In genomic region chr15:31434418-31435255, GRCh38 we compare ENCODE assay signal across 8 cellular contexts.
A peak's percentile ranks its signal among the peaks of the same experiment; 100 is the strongest.
DNase-seq lines count a peak whose midpoint lies in the region; ATAC-seq and TF ChIP-seq lines count a peak whose summit lies in the region.

No MANE protein-coding gene starts in this region.

- ATAC-seq in GM18867 (IDR thresholded peaks at IDR 0.05; ENCODE audit: unreplicated experiment) (peak; percentile 45), HG03103 (IDR thresholded peaks at IDR 0.05; ENCODE audit: low read depth, unreplicated experiment) (peak; percentile 42), lower lobe of right lung (peak; percentile 59 to 60)

- H3K27me3 ChIP-seq in lower lobe of right lung (ENCODE audit: low read depth): no peaks in the 10 kb centered on the region

- H3K27me3 Mint-ChIP-seq in T-helper 2 cell treated with Interferon-gamma antibody and Interleukin-4, amounts not matched to agents 5 μg/mL and 100 μg/mL, for 36 hours (ENCODE audit: low read depth): no peaks in the 10 kb centered on the region

- intact Hi-C loops in lower lobe of right lung (cut with DNase I): loop anchor here (5.0 kb wide), 1 partner anchor 47 kb away; no protein-coding TSS in a partner anchor

- peak; percentile 91 for DNase-seq in T-helper 2 cell treated with Interferon-gamma antibody and Interleukin-4, amounts not matched to agents 5 μg/mL and 100 μg/mL, for 36 hours (ENCODE audit: low spot score)
- DNase-seq in lower lobe of right lung (peak; percentile 83), cortex of kidney (lab: John Stamatoyannopoulos, UW) (no peak), cerebellum (ENCODE audit: low spot score) (no peak)
- DNase-seq in stimulated activated CD8-positive, alpha-beta memory T cell treated with anti-CD3 and anti-CD28 coated beads, Interleukin-2, amount 100 ng/mL, for 48 hours (ENCODE audit: low read depth in 2 of 2): peak; percentile 76 to 83

- no peaks in the 10 kb centered on the region for H3K9me3 ChIP-seq in lower lobe of right lung

- peak overlapping the region; percentile 96 for H3K27ac Mint-ChIP-seq in T-helper 2 cell treated with Interferon-gamma antibody and Interleukin-4, amounts not matched to agents 5 μg/mL and 100 μg/mL, for 36 hours

- H3K36me3 ChIP-seq in lower lobe of right lung: no peaks in the 10 kb centered on the region

- no peaks in the 10 kb centered on the region for H3K36me3 Mint-ChIP-seq in T-helper 2 cell treated with Interferon-gamma antibody and Interleukin-4, amounts not matched to agents 5 μg/mL and 100 μg/mL, for 36 hours (ENCODE audit: low read depth)

- H3K9me3 Mint-ChIP-seq in T-helper 2 cell treated with Interferon-gamma antibody and Interleukin-4, amounts not matched to agents 5 μg/mL and 100 μg/mL, for 36 hours: no peaks in the 10 kb centered on the region

- H3K4me1 Mint-ChIP-seq in T-helper 2 cell treated with Interferon-gamma antibody and Interleukin-4, amounts not matched to agents 5 μg/mL and 100 μg/mL, for 36 hours (ENCODE audit: low read depth): peaks cover 83% of the 10 kb centered on the region

- H3K27ac ChIP-seq in angular gyrus (ENCODE audit: low read depth, low read length) (peak overlapping the region; percentile 40), lower lobe of right lung (peak overlapping the region; percentile 90)

- peak overlapping the region; percentile 39 for H3K4me3 ChIP-seq in lower lobe of right lung

- no peak for TF ChIP-seq CTCF in lower lobe of right lung (IDR thresholded peaks at IDR 0.05)

- H3K4me1 ChIP-seq in lower lobe of right lung: peaks cover 55% of the 10 kb centered on the region

- H3K4me3 Mint-ChIP-seq in T-helper 2 cell treated with Interferon-gamma antibody and Interleukin-4, amounts not matched to agents 5 μg/mL and 100 μg/mL, for 36 hours: peak overlapping the region; percentile 84

Comparison
In these comparisons a context has a peak if more than half of its experiments do, and no peak if none do; other contexts are left out.
1. DNase-seq: peak in T-helper 2 cell treated with Interferon-gamma antibody and Interleukin-4, amounts not matched to agents 5 μg/mL and 100 μg/mL, for 36 hours (single experiment), lower lobe of right lung (single experiment) and stimulated activated CD8-positive, alpha-beta memory T cell treated with anti-CD3 and anti-CD28 coated beads, Interleukin-2, amount 100 ng/mL, for 48 hours (2 of 2); none in cortex of kidney (single experiment) and cerebellum (single experiment).
2. Peak in every context shown above with its lines, with median percentiles within 50 percentile points of each other: ATAC-seq.